8 cellular contexts compared by ENCODE assay signal in the genomic region with DNA sequence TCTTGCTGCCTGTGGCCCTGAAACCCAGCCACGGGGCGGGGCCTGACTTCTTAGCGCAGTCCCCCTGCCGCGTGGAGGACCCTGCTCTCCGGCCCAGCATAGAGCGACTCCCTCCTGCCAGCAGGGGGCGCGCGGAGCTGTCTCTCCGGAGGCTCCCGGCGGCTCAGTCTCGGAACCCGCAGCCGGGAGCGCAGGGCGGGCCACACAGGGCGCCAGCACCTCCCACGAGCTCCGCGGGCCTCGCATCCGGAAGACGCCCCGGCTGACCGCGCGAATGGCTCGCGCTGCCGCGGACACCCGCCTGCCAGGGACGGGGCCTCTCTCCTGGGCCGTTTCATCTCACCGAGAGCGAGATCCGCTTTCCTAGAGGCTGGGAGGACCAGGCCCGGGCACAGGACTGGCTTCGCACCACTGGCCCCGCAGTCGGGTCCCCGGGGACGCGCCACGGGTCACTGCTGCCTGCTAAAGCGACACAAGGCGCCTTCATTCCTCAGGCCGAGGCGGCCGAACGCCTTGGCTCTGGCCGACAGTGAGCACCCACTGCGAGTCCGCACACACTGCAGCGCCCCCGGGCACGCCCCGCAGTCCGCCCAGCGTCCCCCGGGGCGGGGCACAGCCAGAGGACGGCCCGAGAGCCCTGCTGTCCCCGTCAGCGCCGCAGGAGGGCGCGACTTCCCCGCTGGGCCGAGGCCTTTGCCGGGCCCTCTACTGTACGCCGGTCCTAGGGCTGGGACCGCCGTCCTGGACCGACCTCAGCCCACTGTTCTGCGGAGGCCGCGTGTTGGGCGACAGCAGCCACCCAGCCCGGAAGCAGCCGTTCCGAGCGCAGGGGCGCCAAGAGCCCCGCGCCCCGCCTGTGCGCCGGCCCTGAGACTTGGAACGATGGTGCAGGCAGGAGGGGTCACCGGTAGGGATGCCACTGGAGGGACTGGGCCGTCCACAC. TPM values are rescaled to one million over a fixed set of nuclear protein-coding genes. Genes with fewer than 3 reads are reported as not detected.
DNase-seq lines count a peak whose midpoint lies in the region; ATAC-seq and TF ChIP-seq lines count a peak whose summit lies in the region.

No MANE protein-coding gene starts in this region.

- in situ Hi-C loops in astrocyte of the spinal cord (cut with HindIII; ENCODE audit: low sequenced_read_pairs) (no loop called here), gastrocnemius medialis (cut with MboI; ENCODE audit: low sequenced_read_pairs in 4 of 4) (no loop called here)

- H3K27ac ChIP-seq in gastrocnemius medialis: peak overlapping the region; percentile 73 to 79 (median 76)

- H3K4me1 ChIP-seq in gastrocnemius medialis: peaks cover 0 to 5% of the 10 kb centered on the region in 2 donors

- peak; percentile 93 for TF ChIP-seq CTCF in astrocyte of the spinal cord (IDR thresholded peaks at IDR 0.05; ENCODE audit: low read depth, low read length)
- TF ChIP-seq CTCF in gastrocnemius medialis (IDR thresholded peaks at IDR 0.05 in 4 of 5, conservative IDR thresholded peaks at IDR 0.05 in 1 of 5): peak; percentile 66 to 85 (median 71)

- peak in 1 of 2 donors; percentile 11 for TF ChIP-seq POLR2A in gastrocnemius medialis (IDR thresholded peaks at IDR 0.05)

- H3K4me3 ChIP-seq in astrocyte of the spinal cord (ENCODE audit: low read depth, low read length) (peak overlapping the region; percentile 64), iPS-11a (ENCODE audit: low read depth, low read length) (peak overlapping the region; percentile 62), gastrocnemius medialis (peak overlapping the region; percentile 70 to 86 (median 76))

- no peaks in the 10 kb centered on the region for H3K27me3 ChIP-seq in gastrocnemius medialis

- DNase-seq in NCI-H2081 (lab: John Stamatoyannopoulos, UW): peak; percentile 81 to 83
- DNase-seq in NCI-H2081 treated with DMSO at 0.1 percent for 48 hours (lab: John Stamatoyannopoulos, UW): no peak
- DNase-seq in NCI-H146 treated with DMSO at 0.1 percent for 48 hours (lab: John Stamatoyannopoulos, UW; ENCODE audit: unreplicated experiment): peak; percentile 78
- DNase-seq in T1000 (lab: John Stamatoyannopoulos, UW): peak; percentile 83
- peak; percentile 85 for DNase-seq in astrocyte of the spinal cord (ENCODE audit: low read depth, low spot score)
- peak; percentile 60 to 61 for DNase-seq in gastrocnemius medialis

- no peaks in the 10 kb centered on the region for H3K9me3 ChIP-seq in gastrocnemius medialis

- no peaks in the 10 kb centered on the region for H3K36me3 ChIP-seq in gastrocnemius medialis

- ATAC-seq in HG02870 (IDR thresholded peaks at IDR 0.05; ENCODE audit: unreplicated experiment) (peak; percentile 89), gastrocnemius medialis (peak; percentile 89 to 91)

- intact Hi-C loops in gastrocnemius medialis (cut with DNase I; ENCODE audit: low total_unique reads): loop anchor here (1.0 kb wide), 1 partner anchor 76 kb away; no protein-coding TSS in a partner anchor

RNA-seq across cellular contexts. Expression of gene ARHGEF4, which starts 39.0 kb away (rescaled TPM):
- 10 to 100 TPM in 1 of 4 donors, 1 to 10 TPM in 3; 1.0 to 14.8 (median 5.1) TPM for total RNA-seq in gastrocnemius medialis

RNA-seq across cellular contexts. Expression of gene AMER3, which starts 42.4 kb away (rescaled TPM):
- total RNA-seq in gastrocnemius medialis: not detected
